Comparison of ENCODE assay signal across 1 cellular context in the genomic region with DNA sequence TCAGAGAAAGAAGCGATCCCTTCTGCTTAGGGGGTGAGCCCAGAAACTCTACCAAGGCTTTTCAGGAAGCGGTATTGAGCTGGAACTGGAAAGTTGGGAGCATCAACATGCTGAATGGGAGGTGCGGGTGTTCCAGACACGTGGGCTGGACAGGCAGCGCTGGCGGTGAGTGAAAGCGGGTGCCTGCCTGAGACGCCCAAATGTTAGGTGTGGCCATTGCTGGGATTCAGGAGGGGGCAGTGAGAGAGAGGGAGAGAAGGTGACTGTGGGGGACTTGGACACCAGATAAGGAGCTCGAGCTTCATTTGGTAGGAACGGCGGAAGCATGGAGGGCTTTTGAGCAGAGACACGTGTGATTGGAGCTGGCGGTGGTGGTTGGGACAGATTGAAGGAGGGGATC.
TF ChIP-seq lines count a peak whose summit lies in the region.

No MANE protein-coding gene starts in this region.

TF ChIP-seq in HepG2, 621 proteins besides CTCF, POLR2A, EP300 and RAD21 (continued from another document and continues in another):
- TF ChIP-seq, protein P1, sequence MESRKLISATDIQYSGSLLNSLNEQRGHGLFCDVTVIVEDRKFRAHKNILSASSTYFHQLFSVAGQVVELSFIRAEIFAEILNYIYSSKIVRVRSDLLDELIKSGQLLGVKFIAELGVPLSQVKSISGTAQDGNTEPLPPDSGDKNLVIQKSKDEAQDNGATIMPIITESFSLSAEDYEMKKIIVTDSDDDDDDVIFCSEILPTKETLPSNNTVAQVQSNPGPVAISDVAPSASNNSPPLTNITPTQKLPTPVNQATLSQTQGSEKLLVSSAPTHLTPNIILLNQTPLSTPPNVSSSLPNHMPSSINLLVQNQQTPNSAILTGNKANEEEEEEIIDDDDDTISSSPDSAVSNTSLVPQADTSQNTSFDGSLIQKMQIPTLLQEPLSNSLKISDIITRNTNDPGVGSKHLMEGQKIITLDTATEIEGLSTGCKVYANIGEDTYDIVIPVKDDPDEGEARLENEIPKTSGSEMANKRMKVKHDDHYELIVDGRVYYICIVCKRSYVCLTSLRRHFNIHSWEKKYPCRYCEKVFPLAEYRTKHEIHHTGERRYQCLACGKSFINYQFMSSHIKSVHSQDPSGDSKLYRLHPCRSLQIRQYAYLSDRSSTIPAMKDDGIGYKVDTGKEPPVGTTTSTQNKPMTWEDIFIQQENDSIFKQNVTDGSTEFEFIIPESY (CRISPR knock-in tag; IDR thresholded peaks at IDR 0.05), result peak; percentile 58
- TF ChIP-seq, protein P2, sequence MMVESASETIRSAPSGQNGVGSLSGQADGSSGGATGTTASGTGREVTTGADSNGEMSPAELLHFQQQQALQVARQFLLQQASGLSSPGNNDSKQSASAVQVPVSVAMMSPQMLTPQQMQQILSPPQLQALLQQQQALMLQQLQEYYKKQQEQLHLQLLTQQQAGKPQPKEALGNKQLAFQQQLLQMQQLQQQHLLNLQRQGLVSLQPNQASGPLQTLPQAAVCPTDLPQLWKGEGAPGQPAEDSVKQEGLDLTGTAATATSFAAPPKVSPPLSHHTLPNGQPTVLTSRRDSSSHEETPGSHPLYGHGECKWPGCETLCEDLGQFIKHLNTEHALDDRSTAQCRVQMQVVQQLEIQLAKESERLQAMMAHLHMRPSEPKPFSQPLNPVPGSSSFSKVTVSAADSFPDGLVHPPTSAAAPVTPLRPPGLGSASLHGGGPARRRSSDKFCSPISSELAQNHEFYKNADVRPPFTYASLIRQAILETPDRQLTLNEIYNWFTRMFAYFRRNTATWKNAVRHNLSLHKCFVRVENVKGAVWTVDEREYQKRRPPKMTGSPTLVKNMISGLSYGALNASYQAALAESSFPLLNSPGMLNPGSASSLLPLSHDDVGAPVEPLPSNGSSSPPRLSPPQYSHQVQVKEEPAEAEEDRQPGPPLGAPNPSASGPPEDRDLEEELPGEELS (CRISPR knock-in tag; IDR thresholded peaks at IDR 0.05), result no peak
- TF ChIP-seq, protein P3, sequence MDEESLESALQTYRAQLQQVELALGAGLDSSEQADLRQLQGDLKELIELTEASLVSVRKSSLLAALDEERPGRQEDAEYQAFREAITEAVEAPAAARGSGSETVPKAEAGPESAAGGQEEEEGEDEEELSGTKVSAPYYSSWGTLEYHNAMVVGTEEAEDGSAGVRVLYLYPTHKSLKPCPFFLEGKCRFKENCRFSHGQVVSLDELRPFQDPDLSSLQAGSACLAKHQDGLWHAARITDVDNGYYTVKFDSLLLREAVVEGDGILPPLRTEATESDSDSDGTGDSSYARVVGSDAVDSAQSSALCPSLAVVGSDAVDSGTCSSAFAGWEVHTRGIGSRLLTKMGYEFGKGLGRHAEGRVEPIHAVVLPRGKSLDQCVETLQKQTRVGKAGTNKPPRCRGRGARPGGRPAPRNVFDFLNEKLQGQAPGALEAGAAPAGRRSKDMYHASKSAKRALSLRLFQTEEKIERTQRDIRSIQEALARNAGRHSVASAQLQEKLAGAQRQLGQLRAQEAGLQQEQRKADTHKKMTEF (CRISPR knock-in tag; IDR thresholded peaks at IDR 0.05), result no peak
- TF ChIP-seq ARHGAP35 (CRISPR knock-in tag; IDR thresholded peaks at IDR 0.05; ENCODE audit: borderline replicate concordance), result 0 out of 2 replicates have a peak, but pooled peaks have one; percentile 26
- peak; percentile 15; the same call in 1 of the 2 replicates for TF ChIP-seq ZNF451 (CRISPR knock-in tag; IDR thresholded peaks at IDR 0.05)
- 0 out of 2 replicates have a peak, but pooled peaks have one; percentile 39 for TF ChIP-seq SP4 (CRISPR knock-in tag; IDR thresholded peaks at IDR 0.05)
- TF ChIP-seq, protein P4, sequence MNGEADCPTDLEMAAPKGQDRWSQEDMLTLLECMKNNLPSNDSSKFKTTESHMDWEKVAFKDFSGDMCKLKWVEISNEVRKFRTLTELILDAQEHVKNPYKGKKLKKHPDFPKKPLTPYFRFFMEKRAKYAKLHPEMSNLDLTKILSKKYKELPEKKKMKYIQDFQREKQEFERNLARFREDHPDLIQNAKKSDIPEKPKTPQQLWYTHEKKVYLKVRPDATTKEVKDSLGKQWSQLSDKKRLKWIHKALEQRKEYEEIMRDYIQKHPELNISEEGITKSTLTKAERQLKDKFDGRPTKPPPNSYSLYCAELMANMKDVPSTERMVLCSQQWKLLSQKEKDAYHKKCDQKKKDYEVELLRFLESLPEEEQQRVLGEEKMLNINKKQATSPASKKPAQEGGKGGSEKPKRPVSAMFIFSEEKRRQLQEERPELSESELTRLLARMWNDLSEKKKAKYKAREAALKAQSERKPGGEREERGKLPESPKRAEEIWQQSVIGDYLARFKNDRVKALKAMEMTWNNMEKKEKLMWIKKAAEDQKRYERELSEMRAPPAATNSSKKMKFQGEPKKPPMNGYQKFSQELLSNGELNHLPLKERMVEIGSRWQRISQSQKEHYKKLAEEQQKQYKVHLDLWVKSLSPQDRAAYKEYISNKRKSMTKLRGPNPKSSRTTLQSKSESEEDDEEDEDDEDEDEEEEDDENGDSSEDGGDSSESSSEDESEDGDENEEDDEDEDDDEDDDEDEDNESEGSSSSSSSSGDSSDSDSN (CRISPR knock-in tag; IDR thresholded peaks at IDR 0.05), result no peak
- TF ChIP-seq NKX3-1 (CRISPR knock-in tag; IDR thresholded peaks at IDR 0.05), result no peak
- no peak for TF ChIP-seq FOSL1 (CRISPR knock-in tag; IDR thresholded peaks at IDR 0.05; ENCODE audit: borderline replicate concordance)
- no peak for TF ChIP-seq ZNF138 (CRISPR knock-in tag; IDR thresholded peaks at IDR 0.05; ENCODE audit: low read depth)
- TF ChIP-seq, protein P5, sequence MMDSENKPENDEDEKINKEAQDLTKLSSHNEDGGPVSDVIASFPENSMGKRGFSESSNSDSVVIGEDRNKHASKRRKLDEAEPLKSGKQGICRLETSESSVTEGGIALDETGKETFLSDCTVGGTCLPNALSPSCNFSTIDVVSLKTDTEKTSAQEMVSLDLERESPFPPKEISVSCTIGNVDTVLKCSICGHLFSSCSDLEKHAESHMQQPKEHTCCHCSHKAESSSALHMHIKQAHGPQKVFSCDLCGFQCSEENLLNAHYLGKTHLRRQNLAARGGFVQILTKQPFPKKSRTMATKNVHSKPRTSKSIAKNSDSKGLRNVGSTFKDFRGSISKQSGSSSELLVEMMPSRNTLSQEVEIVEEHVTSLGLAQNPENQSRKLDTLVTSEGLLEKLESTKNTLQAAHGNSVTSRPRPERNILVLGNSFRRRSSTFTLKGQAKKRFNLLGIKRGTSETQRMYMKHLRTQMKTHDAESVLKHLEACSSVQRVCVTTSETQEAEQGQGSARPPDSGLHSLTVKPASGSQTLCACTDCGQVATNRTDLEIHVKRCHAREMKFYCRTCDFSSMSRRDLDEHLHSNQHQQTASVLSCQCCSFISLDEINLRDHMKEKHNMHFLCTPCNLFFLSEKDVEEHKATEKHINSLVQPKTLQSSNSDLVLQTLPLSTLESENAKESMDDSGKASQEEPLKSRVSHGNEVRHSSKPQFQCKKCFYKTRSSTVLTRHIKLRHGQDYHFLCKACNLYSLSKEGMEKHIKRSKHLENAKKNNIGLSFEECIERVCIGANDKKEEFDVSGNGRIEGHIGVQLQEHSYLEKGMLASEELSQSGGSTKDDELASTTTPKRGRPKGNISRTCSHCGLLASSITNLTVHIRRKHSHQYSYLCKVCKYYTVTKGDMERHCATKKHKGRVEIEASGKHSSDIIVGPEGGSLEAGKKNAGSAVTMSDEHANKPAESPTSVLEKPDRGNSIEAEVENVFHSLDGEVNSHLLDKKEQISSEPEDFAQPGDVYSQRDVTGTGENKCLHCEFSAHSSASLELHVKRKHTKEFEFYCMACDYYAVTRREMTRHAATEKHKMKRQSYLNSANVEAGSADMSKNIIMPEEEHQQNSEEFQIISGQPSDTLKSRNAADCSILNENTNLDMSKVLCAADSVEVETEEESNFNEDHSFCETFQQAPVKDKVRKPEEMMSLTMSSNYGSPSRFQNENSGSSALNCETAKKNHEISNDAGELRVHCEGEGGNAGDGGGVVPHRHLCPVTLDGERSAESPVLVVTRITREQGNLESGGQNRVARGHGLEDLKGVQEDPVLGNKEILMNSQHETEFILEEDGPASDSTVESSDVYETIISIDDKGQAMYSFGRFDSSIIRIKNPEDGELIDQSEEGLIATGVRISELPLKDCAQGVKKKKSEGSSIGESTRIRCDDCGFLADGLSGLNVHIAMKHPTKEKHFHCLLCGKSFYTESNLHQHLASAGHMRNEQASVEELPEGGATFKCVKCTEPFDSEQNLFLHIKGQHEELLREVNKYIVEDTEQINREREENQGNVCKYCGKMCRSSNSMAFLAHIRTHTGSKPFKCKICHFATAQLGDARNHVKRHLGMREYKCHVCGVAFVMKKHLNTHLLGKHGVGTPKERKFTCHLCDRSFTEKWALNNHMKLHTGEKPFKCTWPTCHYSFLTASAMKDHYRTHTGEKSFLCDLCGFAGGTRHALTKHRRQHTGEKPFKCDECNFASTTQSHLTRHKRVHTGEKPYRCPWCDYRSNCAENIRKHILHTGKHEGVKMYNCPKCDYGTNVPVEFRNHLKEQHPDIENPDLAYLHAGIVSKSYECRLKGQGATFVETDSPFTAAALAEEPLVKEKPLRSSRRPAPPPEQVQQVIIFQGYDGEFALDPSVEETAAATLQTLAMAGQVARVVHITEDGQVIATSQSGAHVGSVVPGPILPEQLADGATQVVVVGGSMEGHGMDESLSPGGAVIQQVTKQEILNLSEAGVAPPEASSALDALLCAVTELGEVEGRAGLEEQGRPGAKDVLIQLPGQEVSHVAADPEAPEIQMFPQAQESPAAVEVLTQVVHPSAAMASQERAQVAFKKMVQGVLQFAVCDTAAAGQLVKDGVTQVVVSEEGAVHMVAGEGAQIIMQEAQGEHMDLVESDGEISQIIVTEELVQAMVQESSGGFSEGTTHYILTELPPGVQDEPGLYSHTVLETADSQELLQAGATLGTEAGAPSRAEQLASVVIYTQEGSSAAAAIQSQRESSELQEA (CRISPR knock-in tag; IDR thresholded peaks at IDR 0.05; ENCODE audit: not compliant biosample characterization), result no peak
- 0 out of 2 replicates have a peak, but pooled peaks have one; percentile 30 for TF ChIP-seq ZNF546 (CRISPR knock-in tag; conservative IDR thresholded peaks at IDR 0.05)
- 0 out of 2 replicates have a peak, but pooled peaks have one; percentile 31 for TF ChIP-seq ZNF343 (CRISPR knock-in tag; IDR thresholded peaks at IDR 0.05)
- TF ChIP-seq SAFB2 (CRISPR knock-in tag; IDR thresholded peaks at IDR 0.05; ENCODE audit: borderline replicate concordance, low read depth), result no peak
- TF ChIP-seq ZNF569 (CRISPR knock-in tag; IDR thresholded peaks at IDR 0.05; ENCODE audit: borderline replicate concordance), result no peak
- peak; percentile 15; the same call in 1 of the 2 replicates for TF ChIP-seq ZNF224 (CRISPR knock-in tag; IDR thresholded peaks at IDR 0.05)
- TF ChIP-seq, protein P6, sequence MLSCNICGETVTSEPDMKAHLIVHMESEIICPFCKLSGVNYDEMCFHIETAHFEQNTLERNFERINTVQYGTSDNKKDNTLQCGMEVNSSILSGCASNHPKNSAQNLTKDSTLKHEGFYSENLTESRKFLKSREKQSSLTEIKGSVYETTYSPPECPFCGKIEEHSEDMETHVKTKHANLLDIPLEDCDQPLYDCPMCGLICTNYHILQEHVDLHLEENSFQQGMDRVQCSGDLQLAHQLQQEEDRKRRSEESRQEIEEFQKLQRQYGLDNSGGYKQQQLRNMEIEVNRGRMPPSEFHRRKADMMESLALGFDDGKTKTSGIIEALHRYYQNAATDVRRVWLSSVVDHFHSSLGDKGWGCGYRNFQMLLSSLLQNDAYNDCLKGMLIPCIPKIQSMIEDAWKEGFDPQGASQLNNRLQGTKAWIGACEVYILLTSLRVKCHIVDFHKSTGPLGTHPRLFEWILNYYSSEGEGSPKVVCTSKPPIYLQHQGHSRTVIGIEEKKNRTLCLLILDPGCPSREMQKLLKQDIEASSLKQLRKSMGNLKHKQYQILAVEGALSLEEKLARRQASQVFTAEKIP (CRISPR knock-in tag; IDR thresholded peaks at IDR 0.05; ENCODE audit: borderline replicate concordance), result no peak
- TF ChIP-seq TEAD3 (CRISPR knock-in tag; optimal IDR thresholded peaks at IDR 0.05; ENCODE audit: borderline replicate concordance), result peak; percentile 31
- TF ChIP-seq, protein P7, sequence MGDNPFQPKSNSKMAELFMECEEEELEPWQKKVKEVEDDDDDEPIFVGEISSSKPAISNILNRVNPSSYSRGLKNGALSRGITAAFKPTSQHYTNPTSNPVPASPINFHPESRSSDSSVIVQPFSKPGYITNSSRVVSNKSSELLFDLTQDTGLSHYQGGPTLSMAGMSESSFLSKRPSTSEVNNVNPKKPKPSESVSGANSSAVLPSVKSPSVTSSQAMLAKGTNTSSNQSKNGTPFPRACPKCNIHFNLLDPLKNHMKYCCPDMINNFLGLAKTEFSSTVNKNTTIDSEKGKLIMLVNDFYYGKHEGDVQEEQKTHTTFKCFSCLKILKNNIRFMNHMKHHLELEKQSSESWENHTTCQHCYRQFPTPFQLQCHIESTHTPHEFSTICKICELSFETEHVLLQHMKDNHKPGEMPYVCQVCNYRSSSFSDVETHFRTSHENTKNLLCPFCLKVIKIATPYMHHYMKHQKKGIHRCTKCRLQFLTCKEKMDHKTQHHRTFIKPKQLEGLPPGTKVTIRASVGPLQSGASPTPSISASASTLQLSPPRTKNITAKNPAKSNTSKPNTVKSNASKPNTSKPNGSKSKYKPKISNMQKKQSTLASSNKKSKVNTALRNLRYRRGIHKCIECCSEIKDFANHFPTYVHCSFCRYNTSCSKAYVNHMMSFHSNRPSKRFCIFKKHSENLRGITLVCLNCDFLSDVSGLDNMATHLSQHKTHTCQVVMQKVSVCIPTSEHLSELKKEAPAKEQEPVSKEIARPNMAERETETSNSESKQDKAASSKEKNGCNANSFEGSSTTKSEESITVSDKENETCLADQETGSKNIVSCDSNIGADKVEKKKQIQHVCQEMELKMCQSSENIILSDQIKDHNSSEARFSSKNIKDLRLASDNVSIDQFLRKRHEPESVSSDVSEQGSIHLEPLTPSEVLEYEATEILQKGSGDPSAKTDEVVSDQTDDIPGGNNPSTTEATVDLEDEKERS (CRISPR knock-in tag; IDR thresholded peaks at IDR 0.05), result 0 out of 2 replicates have a peak, but pooled peaks have one; percentile 3
- TF ChIP-seq, protein P8, sequence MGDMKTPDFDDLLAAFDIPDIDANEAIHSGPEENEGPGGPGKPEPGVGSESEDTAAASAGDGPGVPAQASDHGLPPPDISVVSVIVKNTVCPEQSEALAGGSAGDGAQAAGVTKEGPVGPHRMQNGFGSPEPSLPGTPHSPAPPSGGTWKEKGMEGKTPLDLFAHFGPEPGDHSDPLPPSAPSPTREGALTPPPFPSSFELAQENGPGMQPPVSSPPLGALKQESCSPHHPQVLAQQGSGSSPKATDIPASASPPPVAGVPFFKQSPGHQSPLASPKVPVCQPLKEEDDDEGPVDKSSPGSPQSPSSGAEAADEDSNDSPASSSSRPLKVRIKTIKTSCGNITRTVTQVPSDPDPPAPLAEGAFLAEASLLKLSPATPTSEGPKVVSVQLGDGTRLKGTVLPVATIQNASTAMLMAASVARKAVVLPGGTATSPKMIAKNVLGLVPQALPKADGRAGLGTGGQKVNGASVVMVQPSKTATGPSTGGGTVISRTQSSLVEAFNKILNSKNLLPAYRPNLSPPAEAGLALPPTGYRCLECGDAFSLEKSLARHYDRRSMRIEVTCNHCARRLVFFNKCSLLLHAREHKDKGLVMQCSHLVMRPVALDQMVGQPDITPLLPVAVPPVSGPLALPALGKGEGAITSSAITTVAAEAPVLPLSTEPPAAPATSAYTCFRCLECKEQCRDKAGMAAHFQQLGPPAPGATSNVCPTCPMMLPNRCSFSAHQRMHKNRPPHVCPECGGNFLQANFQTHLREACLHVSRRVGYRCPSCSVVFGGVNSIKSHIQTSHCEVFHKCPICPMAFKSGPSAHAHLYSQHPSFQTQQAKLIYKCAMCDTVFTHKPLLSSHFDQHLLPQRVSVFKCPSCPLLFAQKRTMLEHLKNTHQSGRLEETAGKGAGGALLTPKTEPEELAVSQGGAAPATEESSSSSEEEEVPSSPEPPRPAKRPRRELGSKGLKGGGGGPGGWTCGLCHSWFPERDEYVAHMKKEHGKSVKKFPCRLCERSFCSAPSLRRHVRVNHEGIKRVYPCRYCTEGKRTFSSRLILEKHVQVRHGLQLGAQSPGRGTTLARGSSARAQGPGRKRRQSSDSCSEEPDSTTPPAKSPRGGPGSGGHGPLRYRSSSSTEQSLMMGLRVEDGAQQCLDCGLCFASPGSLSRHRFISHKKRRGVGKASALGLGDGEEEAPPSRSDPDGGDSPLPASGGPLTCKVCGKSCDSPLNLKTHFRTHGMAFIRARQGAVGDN (CRISPR knock-in tag; IDR thresholded peaks at IDR 0.05), result peak; percentile 80
